ENCODE assay signal across 11 cellular contexts in genomic region chr2:55158111-55158814, GRCh38.
DNase-seq lines count a peak whose midpoint lies in the region; ATAC-seq and TF ChIP-seq lines count a peak whose summit lies in the region.
"Had no signal": no experiment of that assay in that cellular context is flagged by ENCODE, and none has a peak within 500 bp of the region (broad histone marks: within the 10 kb centered on the region; RNA-seq: fewer than 3 reads in every experiment).

No MANE protein-coding gene starts in this region.

- no peak overlapping the region for H3K56ac ChIP-seq in mesendoderm (ENCODE audit: low read length)

- H4K8ac ChIP-seq in mesendoderm (ENCODE audit: low read depth, low read length) = no peak overlapping the region

- no peak for TF ChIP-seq CTCF in ascending aorta (IDR thresholded peaks at IDR 0.05)
- TF ChIP-seq CTCF in thoracic aorta (IDR thresholded peaks at IDR 0.05) = no peak

- peaks cover 14 to 63% of the 10 kb centered on the region in 2 donors for H3K4me1 ChIP-seq in ascending aorta
- peaks cover 15% of the 10 kb centered on the region for H3K4me1 ChIP-seq in mesendoderm (ENCODE audit: control insufficient read depth, low read depth, low read length)
- H3K4me1 ChIP-seq in thoracic aorta (ENCODE audit: control insufficient read depth in 1 of 2, low read depth in 2 of 2) = peaks cover 50 to 68% of the 10 kb centered on the region in 2 donors

- H3K27ac ChIP-seq in ascending aorta (peak overlapping the region; percentile 79 to 81), mesendoderm (ENCODE audit: low read depth, low read length) (no peak overlapping the region), thoracic aorta (peak overlapping the region; percentile 71 to 75)

- ATAC-seq in thoracic aorta (ENCODE audit: insufficient number of reproducible peaks, low FRiP score, low read depth) = no peak
- no peak for ATAC-seq in GM18511 (IDR thresholded peaks at IDR 0.05; ENCODE audit: unreplicated experiment)

- no peak overlapping the region for H2BK5ac ChIP-seq in mesendoderm (ENCODE audit: low read length)

- peaks cover 10% of the 10 kb centered on the region for H3K4me1 Mint-ChIP-seq in activated T-cell treated with anti-CD3 and anti-CD28 coated beads, Interleukin-2, amount 50 U/mL, for 24 hours (ENCODE audit: low read depth)

- no peak overlapping the region for H3K4ac ChIP-seq in mesendoderm (ENCODE audit: low read depth, low read length)

- no peak overlapping the region for H3K9ac ChIP-seq in mesendoderm (ENCODE audit: low read length)

- in situ Hi-C loops in KBM-7 (cut with MboI; ENCODE audit: low pct_unique_long_range_greater_than_20kb, low sequenced_read_pairs) = loop anchor here (25.0 kb wide), 1 partner anchor 246 kb away; no protein-coding TSS in a partner anchor

- H3K27me3 Mint-ChIP-seq in activated T-cell treated with anti-CD3 and anti-CD28 coated beads, Interleukin-2, amount 50 U/mL, for 24 hours = no peaks in the 10 kb centered on the region
- H3K27me3 Mint-ChIP-seq: activated CD4-positive, alpha-beta T cell treated with anti-CD3 and anti-CD28 coated beads, Interleukin-2, amount 10 ng/mL, durations not matched to agents 7 days and 5 days; CD4-positive, alpha-beta T cell; memory B cell had no signal

- no peak overlapping the region for H4K5ac ChIP-seq in mesendoderm (ENCODE audit: low read length)

- H3K4me2 ChIP-seq in mesendoderm (ENCODE audit: low read length) = no peak overlapping the region

- no peaks in the 10 kb centered on the region for H3K27me3 ChIP-seq in ascending aorta
- H3K27me3 ChIP-seq in mesendoderm (ENCODE audit: insufficient read depth, low read length, poor library complexity) = no peaks in the 10 kb centered on the region
- no peaks in the 10 kb centered on the region for H3K27me3 ChIP-seq in thoracic aorta (replicated peaks; ENCODE audit: insufficient read depth)

- H3K36me3 ChIP-seq in ascending aorta (no peaks in the 10 kb centered on the region), mesendoderm (ENCODE audit: control insufficient read depth, insufficient read depth, low read length) (no peaks in the 10 kb centered on the region), thoracic aorta (no peaks in the 10 kb centered on the region)

- H2AK5ac ChIP-seq in mesendoderm (ENCODE audit: low read length) = no peak overlapping the region

- intact Hi-C loops in ascending aorta (cut with DNase I) = no loop called here

- no peaks in the 10 kb centered on the region for H3K9me3 Mint-ChIP-seq in activated T-cell treated with anti-CD3 and anti-CD28 coated beads, Interleukin-2, amount 50 U/mL, for 24 hours
- H3K9me3 Mint-ChIP-seq: activated CD4-positive, alpha-beta T cell treated with anti-CD3 and anti-CD28 coated beads, Interleukin-2, amount 10 ng/mL, durations not matched to agents 7 days and 5 days; CD4-positive, alpha-beta T cell; memory B cell had no signal

- no peak overlapping the region for H3K18ac ChIP-seq in mesendoderm (ENCODE audit: low read length)

- no peaks in the 10 kb centered on the region for H3K79me1 ChIP-seq in mesendoderm (ENCODE audit: low read length)

- H2BK120ac ChIP-seq in mesendoderm (ENCODE audit: low read depth, low read length) = no peak overlapping the region

- H3K27ac Mint-ChIP-seq in activated T-cell treated with anti-CD3 and anti-CD28 coated beads, Interleukin-2, amount 50 U/mL, for 24 hours = no peak overlapping the region
- H3K27ac Mint-ChIP-seq: activated CD4-positive, alpha-beta T cell treated with anti-CD3 and anti-CD28 coated beads, Interleukin-2, amount 10 ng/mL, durations not matched to agents 7 days and 5 days; CD4-positive, alpha-beta T cell; memory B cell had no signal

- DNase-seq in KBM-7 (peak; percentile 42), ascending aorta (ENCODE audit: low spot score in 2 of 2) (no peak), mesendoderm (peak; percentile 56), thoracic aorta (ENCODE audit: low spot score) (no peak)
- DNase-seq in activated T-cell treated with anti-CD3 and anti-CD28 coated beads, Interleukin-2, amount 50 U/mL, for 24 hours = no peak
- no peak for DNase-seq in stimulated activated CD4-positive, alpha-beta T cell treated with anti-CD3 and anti-CD28 coated beads, Interleukin-2, amount 100 ng/mL, for 24 hours
- DNase-seq: activated CD4-positive, alpha-beta T cell treated with anti-CD3 and anti-CD28 coated beads, Interleukin-2, amount 10 ng/mL, durations not matched to agents 7 days and 5 days; activated effector memory CD4-positive, alpha-beta T cell treated with anti-CD3 and anti-CD28 coated beads, Interleukin-2, amount 50 U/mL, for 16 hours; CD4-positive, alpha-beta T cell had no signal

- H3K23ac ChIP-seq in mesendoderm (ENCODE audit: low read length) = no peak overlapping the region

- no peaks in the 10 kb centered on the region for H3K36me3 Mint-ChIP-seq in activated T-cell treated with anti-CD3 and anti-CD28 coated beads, Interleukin-2, amount 50 U/mL, for 24 hours (ENCODE audit: low read depth)
- H3K36me3 Mint-ChIP-seq: memory B cell had no signal

- H3K9me3 ChIP-seq in ascending aorta (no peaks in the 10 kb centered on the region), thoracic aorta (no peaks in the 10 kb centered on the region)

- WGBS in mesendoderm (ENCODE audit: extremely low coverage, insufficient coverage, low lambda C conversion rate) = no CpG with 5 or more reads among the region's 10 CpGs

- H3K4me3 ChIP-seq in ascending aorta (no peak overlapping the region), mesendoderm (ENCODE audit: low read length) (no peak overlapping the region), thoracic aorta (no peak overlapping the region)

- no peaks in the 10 kb centered on the region for H3K79me2 ChIP-seq in mesendoderm (ENCODE audit: control insufficient read depth, insufficient read depth, low read length)

- no peak overlapping the region for H3K4me3 Mint-ChIP-seq in activated T-cell treated with anti-CD3 and anti-CD28 coated beads, Interleukin-2, amount 50 U/mL, for 24 hours
- H3K4me3 Mint-ChIP-seq: activated CD4-positive, alpha-beta T cell treated with anti-CD3 and anti-CD28 coated beads, Interleukin-2, amount 10 ng/mL, durations not matched to agents 7 days and 5 days; CD4-positive, alpha-beta T cell; memory B cell had no signal

- no peak overlapping the region for H2BK15ac ChIP-seq in mesendoderm (replicated peaks; ENCODE audit: low read depth)

Comparison
In these comparisons a context has a peak if more than half of its experiments do, and no peak if none do; other contexts are left out.
1. DNase-seq: peak in KBM-7 (single experiment) and mesendoderm (single experiment); none in ascending aorta (0 of 2), thoracic aorta (single experiment), activated T-cell treated with anti-CD3 and anti-CD28 coated beads, Interleukin-2, amount 50 U/mL, for 24 hours (single experiment) and stimulated activated CD4-positive, alpha-beta T cell treated with anti-CD3 and anti-CD28 coated beads, Interleukin-2, amount 100 ng/mL, for 24 hours (0 of 2).